22 cellular contexts compared by ENCODE assay signal in genomic region chr5:135007305-135007704, GRCh38. TPM values are rescaled to one million over a fixed set of nuclear protein-coding genes. Genes with fewer than 3 reads are reported as not detected.
"Had no signal": no experiment of that assay in that cellular context is flagged by ENCODE, and none has a peak within 500 bp of the region (broad histone marks: within the 10 kb centered on the region; RNA-seq: fewer than 3 reads in every experiment).

No MANE protein-coding gene starts in this region.

- H3K4me3 ChIP-seq: heart left ventricle, lung, suprapubic skin, thyroid gland had no signal

- H3K27ac ChIP-seq: epithelial cell of prostate, heart left ventricle, suprapubic skin, thyroid gland had no signal

- DNase-seq: effector memory CD4-positive, alpha-beta T cell; foreskin melanocyte; hippocampal formation; left colon; left ventricle myocardium superior; mesenchymal stem cell; naive B cell; occipital lobe; small intestine; stimulated activated CD4-positive, alpha-beta T cell treated with anti-CD3 and anti-CD28 coated beads, Interleukin-2, amount 100 ng/mL, for 48 hours; stimulated activated CD8-positive, alpha-beta memory T cell treated with anti-CD3 and anti-CD28 coated beads, Interleukin-4, amount 100 ng/mL, for 48 hours; stimulated activated naive CD8-positive, alpha-beta T cell treated with anti-CD3 and anti-CD28 coated beads, Interleukin-15, Interleukin-2, amounts not matched to agents 100 U/mL and 50 U/mL, for 24 hours; thyroid gland had no signal

- H3K9me3 ChIP-seq: heart left ventricle, suprapubic skin, thyroid gland had no signal

- ATAC-seq: heart left ventricle; left colon; left ventricle myocardium superior; stimulated activated effector memory CD8-positive, alpha-beta T cell treated with anti-CD3 and anti-CD28 coated beads, Interleukin-12 subunit alpha, Interleukin-12 subunit beta, amount 100 ng/mL, for 72 hours; stimulated activated naive CD8-positive, alpha-beta T cell treated with anti-CD3 and anti-CD28 coated beads, Interleukin-15, Interleukin-2, amounts not matched to agents 100 U/mL and 50 U/mL, for 24 hours had no signal

- H3K36me3 ChIP-seq: heart left ventricle, suprapubic skin, thyroid gland had no signal

- H3K4me1 ChIP-seq: heart left ventricle, suprapubic skin, thyroid gland had no signal

- FAIRE-seq: small intestine, urothelium cell line had no signal

- H3K27me3 ChIP-seq: heart left ventricle, suprapubic skin, thyroid gland had no signal

RNA-seq across cellular contexts. Expression of gene PITX1, which starts 26.7 kb away (rescaled TPM):
- total RNA-seq: glomerular endothelial cell, kidney epithelial cell, left ventricle myocardium superior, occipital lobe had no signal

RNA-seq across cellular contexts. Expression of gene CATSPER3, which starts 39.6 kb away (rescaled TPM):
- total RNA-seq: glomerular endothelial cell, pulmonary artery endothelial cell had no signal
